ENCODE assay signal across 28 cellular contexts in genomic region chr1:176165573-176165972, GRCh38.
"Had no signal": no experiment of that assay in that cellular context is flagged by ENCODE, and none has a peak within 500 bp of the region (broad histone marks: within the 10 kb centered on the region; RNA-seq: fewer than 3 reads in every experiment).

No MANE protein-coding gene starts in this region.

- H3K27ac Mint-ChIP-seq: nephron progenitor cell, type B pancreatic cell had no signal

- H3K27me3 ChIP-seq: esophagus muscularis mucosa, foreskin keratinocyte, gastroesophageal sphincter, heart left ventricle, hepatocyte, testis, tibial artery had no signal

- H3K4me3 ChIP-seq: coronary artery, esophagus muscularis mucosa, gastroesophageal sphincter, heart left ventricle, hepatocyte, left ventricle myocardium inferior, lower lobe of right lung, psoas muscle, smooth muscle cell, testis, tibial artery had no signal

- H3K9me3 ChIP-seq: esophagus muscularis mucosa, gastroesophageal sphincter, left ventricle myocardium inferior, lower lobe of right lung, psoas muscle, testis, tibial artery had no signal

- FAIRE-seq: endothelial cell of umbilical vein, islet of Langerhans had no signal

- H3K4me1 ChIP-seq: esophagus muscularis mucosa, foreskin keratinocyte, heart left ventricle, left ventricle myocardium inferior, lower lobe of right lung, psoas muscle, testis, tibial artery had no signal

- DNase-seq: dermis blood vessel endothelial cell; effector memory CD4-positive, alpha-beta T cell; foreskin keratinocyte; heart left ventricle; left cardiac atrium; left ventricle myocardium inferior; lower lobe of right lung; naive thymus-derived CD8-positive, alpha-beta T cell; nephron progenitor cell; nucleus accumbens; psoas muscle; right cardiac atrium; stimulated activated CD4-positive, alpha-beta T cell treated with anti-CD3 and anti-CD28 coated beads, Interleukin-12 subunit alpha, Interleukin-12 subunit beta, amount 100 ng/mL, for 4 hours; stimulated activated CD4-positive, alpha-beta T cell treated with anti-CD3 and anti-CD28 coated beads, Interleukin-1b, Interleukin-23, amount 100 ng/mL, for 48 hours; stimulated activated CD4-positive, alpha-beta T cell treated with anti-CD3 and anti-CD28 coated beads, Interleukin-4, amount 100 ng/mL, for 1 hour; stimulated activated CD8-positive, alpha-beta memory T cell treated with anti-CD3 and anti-CD28 coated beads, Interleukin-4, amount 100 ng/mL, for 48 hours; stimulated activated naive CD4-positive, alpha-beta T cell; substantia nigra; testis; tibial artery had no signal

- H3K27ac ChIP-seq: coronary artery, esophagus muscularis mucosa, foreskin keratinocyte, gastroesophageal sphincter, heart left ventricle, hepatocyte, left ventricle myocardium inferior, lower lobe of right lung, psoas muscle, testis, tibial artery had no signal

- H3K4me1 Mint-ChIP-seq: nephron progenitor cell had no signal

- ATAC-seq: foreskin keratinocyte; gastroesophageal sphincter; heart left ventricle; left cardiac atrium; lower lobe of right lung; naive thymus-derived CD8-positive, alpha-beta T cell; psoas muscle; right cardiac atrium had no signal

- H3K27me3 Mint-ChIP-seq: naive thymus-derived CD8-positive, alpha-beta T cell; type B pancreatic cell had no signal

- H3K4me3 Mint-ChIP-seq: naive thymus-derived CD8-positive, alpha-beta T cell; nephron progenitor cell; type B pancreatic cell had no signal
